21 cellular contexts compared by ENCODE assay signal in genomic region chr3:46469680-46470357, GRCh38. TPM values are rescaled to one million over a fixed set of nuclear protein-coding genes. Genes with fewer than 3 reads are reported as not detected.
A peak's percentile ranks its signal among the peaks of the same experiment; 100 is the strongest.
DNase-seq lines count a peak whose midpoint lies in the region; ATAC-seq and TF ChIP-seq lines count a peak whose summit lies in the region.
"Had no signal": no experiment of that assay in that cellular context is flagged by ENCODE, and none has a peak within 500 bp of the region (broad histone marks: within the 10 kb centered on the region; RNA-seq: fewer than 3 reads in every experiment).

No MANE protein-coding gene starts in this region.

- in situ Hi-C loops in mammary epithelial cell (cut with MboI; ENCODE audit: low sequenced_read_pairs in 2 of 2), result no loop called here

- no peak for TF ChIP-seq CTCF in breast epithelium (IDR thresholded peaks at IDR 0.05)
- no peak for TF ChIP-seq CTCF in mammary epithelial cell (conservative IDR thresholded peaks at IDR 0.05 in 1 of 2, IDR thresholded peaks at IDR 0.05 in 1 of 2; ENCODE audit: extremely low read depth in 1 of 2, insufficient read depth in 1 of 2, low read depth in 1 of 2, low read length in 2 of 2)
- no peak for TF ChIP-seq CTCF in lower lobe of right lung (IDR thresholded peaks at IDR 0.05)
- no peak for TF ChIP-seq CTCF in upper lobe of right lung (IDR thresholded peaks at IDR 0.05)

- BruUV-seq in mammary epithelial cell (replicated peaks; lab: Mats Ljungman, UMichigan), result no TSS peak

- H3K9ac ChIP-seq in mammary epithelial cell (ENCODE audit: insufficient read depth, low read length), result no peak overlapping the region
- H3K9ac ChIP-seq: parathyroid adenoma had no signal

- CTCF ChIA-PET in mammary epithelial cell (lab: Charles Lee; ENCODE audit: low non-redundant PET), result no interaction called here

- ATAC-seq in lower lobe of right lung (peak; percentile 7 to 18), upper lobe of right lung (peak; percentile 35)
- ATAC-seq: A549, esophagus mucosa, SK-N-SH treated with all-trans-retinoic acid at 6 μM for 48 hours had no signal

- H3K4me3 ChIP-seq in breast epithelium (no peak overlapping the region), mammary epithelial cell (replicated peaks in 1 of 3; ENCODE audit: insufficient read depth in 1 of 3, low read depth in 2 of 3, low read length in 3 of 3) (no peak overlapping the region), lower lobe of right lung (no peak overlapping the region), upper lobe of right lung (no peak overlapping the region)
- H3K4me3 ChIP-seq: A549, uterus had no signal

- H3K36me3 ChIP-seq in breast epithelium (no peaks in the 10 kb centered on the region), mammary epithelial cell (ENCODE audit: insufficient read depth, low read length) (no peaks in the 10 kb centered on the region), lower lobe of right lung (no peaks in the 10 kb centered on the region), upper lobe of right lung (no peaks in the 10 kb centered on the region)
- H3K36me3 ChIP-seq: uterus had no signal

- no peaks in the 10 kb centered on the region for H3K4me1 ChIP-seq in breast epithelium
- H3K4me1 ChIP-seq in mammary epithelial cell (ENCODE audit: insufficient read depth, low read length), result peaks cover 2% of the 10 kb centered on the region
- H3K4me1 ChIP-seq in lower lobe of right lung, result peaks cover 14% of the 10 kb centered on the region
- peaks cover 7% of the 10 kb centered on the region for H3K4me1 ChIP-seq in upper lobe of right lung
- H3K4me1 ChIP-seq: A549, parathyroid adenoma, uterus had no signal

- H2AFZ ChIP-seq in mammary epithelial cell (ENCODE audit: low read depth, low read length), result no peak overlapping the region
- H2AFZ ChIP-seq: parathyroid adenoma had no signal

- DNase-seq in breast epithelium (ENCODE audit: low spot score in 2 of 2) (peak in 1 of 2 donors; percentile 45), mammary epithelial cell (no peak), cerebellum (ENCODE audit: low spot score) (peak; percentile 20), lower lobe of right lung (no peak), upper lobe of right lung (no peak), NCI-H2029 (lab: John Stamatoyannopoulos, UW) (no peak), activated gamma-delta T cell (lab: John Stamatoyannopoulos, UW) (no peak)
- no peak for DNase-seq in stimulated activated CD4-positive, alpha-beta T cell treated with anti-CD3 and anti-CD28 coated beads, Interleukin-1b, Interleukin-23, amount 100 ng/mL, for 48 hours
- DNase-seq: activated CD4-positive, alpha-beta T cell treated with anti-CD3 and anti-CD28 coated beads, Interleukin-2, amount 10 ng/mL, durations not matched to agents 24 days and 14 days; activated T-cell treated with anti-CD3 and anti-CD28 coated beads for 4 hours; amniotic stem cell; central memory CD4-positive, alpha-beta T cell; effector CD4-positive, alpha-beta T cell; GOT3; small intestine; uterus had no signal

- H3K27ac ChIP-seq in breast epithelium, result peak overlapping the region; percentile 38 to 69
- no peak overlapping the region for H3K27ac ChIP-seq in mammary epithelial cell (ENCODE audit: insufficient read depth, low read depth, low read length)
- no peak overlapping the region for H3K27ac ChIP-seq in lower lobe of right lung
- H3K27ac ChIP-seq in upper lobe of right lung, result no peak overlapping the region
- H3K27ac ChIP-seq: A549, C4-2B, parathyroid adenoma, uterus had no signal

- dilution Hi-C loops in mammary epithelial cell (cut with HindIII; ENCODE audit: low sequenced_read_pairs), result no loop called here

- WGBS in mammary epithelial cell (ENCODE audit: low coverage, missing lambda C conversion rate), result 33% methylated on average over 2 of the region's 3 CpGs

- no peak for TF ChIP-seq POLR2A in breast epithelium (IDR thresholded peaks at IDR 0.05)

- no peaks in the 10 kb centered on the region for H4K20me1 ChIP-seq in mammary epithelial cell (ENCODE audit: insufficient read depth, low read length)

- H3K79me2 ChIP-seq in mammary epithelial cell (ENCODE audit: insufficient read depth, low read length), result no peaks in the 10 kb centered on the region
- H3K79me2 ChIP-seq: parathyroid adenoma had no signal

- H3K27me3 ChIP-seq in breast epithelium (no peaks in the 10 kb centered on the region), mammary epithelial cell (ENCODE audit: insufficient read depth, low read length) (peaks cover under 1% of the 10 kb centered on the region), lower lobe of right lung (ENCODE audit: low read depth) (peaks cover 5% of the 10 kb centered on the region), upper lobe of right lung (peaks cover 4% of the 10 kb centered on the region)
- H3K27me3 ChIP-seq: uterus had no signal

- intact Hi-C loops in breast epithelium (cut with DNase I; ENCODE audit: low total_unique reads), result no loop called here
- intact Hi-C loops in mammary epithelial cell (cut with micrococcal nuclease), result no loop called here
- intact Hi-C loops in lower lobe of right lung (cut with DNase I), result no loop called here
- intact Hi-C loops in upper lobe of right lung (cut with DNase I), result no loop called here

- no peaks in the 10 kb centered on the region for H3K9me3 ChIP-seq in breast epithelium
- H3K9me3 ChIP-seq in mammary epithelial cell (replicated peaks; ENCODE audit: insufficient read depth, low read length), result no peaks in the 10 kb centered on the region
- no peaks in the 10 kb centered on the region for H3K9me3 ChIP-seq in lower lobe of right lung
- H3K9me3 ChIP-seq in upper lobe of right lung, result no peaks in the 10 kb centered on the region
- H3K9me3 ChIP-seq: uterus had no signal

- no peak overlapping the region for H3K4me2 ChIP-seq in mammary epithelial cell (ENCODE audit: insufficient read depth, low read depth, low read length)
- H3K4me2 ChIP-seq: A549 had no signal

RNA-seq across cellular contexts. Expression of gene LTF, which starts 5.1 kb away (rescaled TPM):
- total RNA-seq in breast epithelium, result 100 to 1,000 TPM in 2 of 3 donors, 10 to 100 TPM in 1; 78.7 to 282 (median 190) TPM
- 10 to 100 TPM in 1 of 2 donors, not detected in 1; 16.7 TPM for total RNA-seq in mammary epithelial cell
- polyA plus RNA-seq in mammary epithelial cell, result 0.02 TPM
- polyA minus RNA-seq in mammary epithelial cell, result not detected
- total RNA-seq in cerebellum, result 0.36 TPM
- 53.5 TPM for total RNA-seq in lower lobe of right lung
- 14.3 TPM for total RNA-seq in upper lobe of right lung
- total RNA-seq: activated CD4-positive, alpha-beta T cell treated with anti-CD3 and anti-CD28 coated beads, Interleukin-2, amount 10 ng/mL, durations not matched to agents 24 days and 14 days had no signal
- polyA plus RNA-seq: A549 had no signal

RNA-seq across cellular contexts. Expression of gene RTP3, which starts 28.0 kb away (rescaled TPM):
- total RNA-seq in breast epithelium (not detected), mammary epithelial cell (not detected), cerebellum (not detected), lower lobe of right lung (not detected), upper lobe of right lung (not detected)
- polyA plus RNA-seq in mammary epithelial cell, result not detected
- polyA minus RNA-seq in mammary epithelial cell, result not detected
- total RNA-seq: activated CD4-positive, alpha-beta T cell treated with anti-CD3 and anti-CD28 coated beads, Interleukin-2, amount 10 ng/mL, durations not matched to agents 24 days and 14 days; esophagus mucosa; uterus had no signal
- polyA plus RNA-seq: A549, small intestine had no signal

Comparison
In these comparisons a context has a peak if more than half of its experiments do, and no peak if none do; other contexts are left out.
1. H3K27ac ChIP-seq: peak in breast epithelium (2 of 2); none in mammary epithelial cell (single experiment), lower lobe of right lung (single experiment) and upper lobe of right lung (single experiment).